22 cellular contexts compared by ENCODE assay signal in genomic region chr1:184300446-184300845, GRCh38.
DNase-seq lines count a peak whose midpoint lies in the region; ATAC-seq and TF ChIP-seq lines count a peak whose summit lies in the region.
"Had no signal": no experiment of that assay in that cellular context is flagged by ENCODE, and none has a peak within 500 bp of the region (broad histone marks: within the 10 kb centered on the region; RNA-seq: fewer than 3 reads in every experiment).

No MANE protein-coding gene starts in this region.

- ATAC-seq in HG02840 (IDR thresholded peaks at IDR 0.05; ENCODE audit: low FRiP score, unreplicated experiment): no peak
- ATAC-seq: activated CD4-positive, alpha-beta T cell treated with anti-CD3 and anti-CD28 coated beads for 36 hours; activated T-helper 17 cell treated with anti-CD3 and anti-CD28 coated beads, Interleukin-2, amount 50 U/mL, for 72 hours; natural killer cell; pancreas; right lobe of liver; stimulated activated memory B cell treated with anti-CD40 and anti-IgM and Interleukin-4, amounts not matched to agents 10 μg/mL and 1 μg/mL and 100 μg/mL, for 72 hours had no signal

- no peak overlapping the region for H2AFZ ChIP-seq in Karpas-422 (ENCODE audit: low read length)

- H3K4me3 ChIP-seq in brain microvascular endothelial cell (ENCODE audit: low read depth, low read length): no peak overlapping the region
- no peak overlapping the region for H3K4me3 ChIP-seq in Karpas-422 (ENCODE audit: low read length)
- H3K4me3 ChIP-seq: cardiac muscle cell, dorsolateral prefrontal cortex, HAP-1, pancreas, right lobe of liver, thoracic aorta had no signal

- H3K9me2 ChIP-seq in Karpas-422 (replicated peaks; ENCODE audit: insufficient read depth, low read length): no peaks in the 10 kb centered on the region

- no peaks in the 10 kb centered on the region for H3K36me3 ChIP-seq in brain microvascular endothelial cell (replicated peaks)
- H3K36me3 ChIP-seq in Karpas-422 (ENCODE audit: insufficient read depth, low read length): no peaks in the 10 kb centered on the region
- H3K36me3 ChIP-seq: cardiac muscle cell, HAP-1, pancreas, right lobe of liver, thoracic aorta had no signal

- no peak for TF ChIP-seq CTCF in brain microvascular endothelial cell (IDR thresholded peaks at IDR 0.05; ENCODE audit: low read depth, low read length, missing control alignments)

- no peaks in the 10 kb centered on the region for H4K20me1 ChIP-seq in Karpas-422 (ENCODE audit: insufficient read depth, low read depth, low read length)

- no peak overlapping the region for H3K4me2 ChIP-seq in Karpas-422 (ENCODE audit: low read depth, low read length, poor library complexity, severe bottlenecking)

- H3K27ac ChIP-seq in brain microvascular endothelial cell: peak overlapping the region; percentile 66
- H3K27ac ChIP-seq in Karpas-422 (ENCODE audit: low read length): no peak overlapping the region
- H3K27ac ChIP-seq: cardiac muscle cell, pancreas, right lobe of liver had no signal

- in situ Hi-C loops in brain microvascular endothelial cell (cut with HindIII; ENCODE audit: low pct_ligation_motif_present, low sequenced_read_pairs): no loop called here

- no peak overlapping the region for H3K9ac ChIP-seq in Karpas-422 (ENCODE audit: low read length)

- H3K27me3 ChIP-seq in brain microvascular endothelial cell (replicated peaks) (no peaks in the 10 kb centered on the region), Karpas-422 (ENCODE audit: low read length) (no peaks in the 10 kb centered on the region)
- H3K27me3 ChIP-seq: cardiac muscle cell, dorsolateral prefrontal cortex, pancreas, right lobe of liver had no signal

- no peaks in the 10 kb centered on the region for H3K9me3 ChIP-seq in Karpas-422 (ENCODE audit: low read length)
- H3K9me3 ChIP-seq: HAP-1, pancreas, right lobe of liver, thoracic aorta had no signal

- H3K79me2 ChIP-seq in Karpas-422 (ENCODE audit: low read length): no peaks in the 10 kb centered on the region

- no peaks in the 10 kb centered on the region for H3K4me1 ChIP-seq in Karpas-422 (ENCODE audit: low read length)
- H3K4me1 ChIP-seq: HAP-1, right lobe of liver had no signal

- DNase-seq in EH (ENCODE audit: low read depth) (peak; percentile 71), M059J (ENCODE audit: low read depth) (peak; percentile 40), brain microvascular endothelial cell (peak; percentile 44), iris pigment epithelial cell (ENCODE audit: low read depth) (peak; percentile 69), Karpas-422 (no peak), glomerular visceral epithelial cell (ENCODE audit: extremely low spot score) (no peak)
- no peak for DNase-seq in activated CD4-positive, alpha-beta T cell treated with anti-CD3 and anti-CD28 coated beads for 4 hours
- DNase-seq: activated CD4-positive, alpha-beta T cell treated with anti-CD3 and anti-CD28 coated beads for 36 hours; activated naive CD8-positive, alpha-beta T cell treated with anti-CD3 and anti-CD28 coated beads, Interleukin-2, amount 10 ng/mL, durations not matched to agents 7 days and 5 days; CD4-positive, CD25-positive, alpha-beta regulatory T cell; DMS153; natural killer cell; NCI-H1105 treated with DMSO at 0.1 percent for 48 hours; pancreas; right lobe of liver had no signal

Comparison
In these comparisons a context has a peak if more than half of its experiments do, and no peak if none do; other contexts are left out.
1. DNase-seq: peak in EH (single experiment), M059J (single experiment), brain microvascular endothelial cell (single experiment) and iris pigment epithelial cell (single experiment); none in Karpas-422 (single experiment), glomerular visceral epithelial cell (single experiment) and activated CD4-positive, alpha-beta T cell treated with anti-CD3 and anti-CD28 coated beads for 4 hours (0 of 2).